ENCODE assay signal across 16 cellular contexts in genomic region chr13:44649118-44649455, GRCh38.
DNase-seq lines count a peak whose midpoint lies in the region; ATAC-seq, FAIRE-seq and TF ChIP-seq lines count a peak whose summit lies in the region.
"Had no signal": no experiment of that assay in that cellular context is flagged by ENCODE, and none has a peak within 500 bp of the region (broad histone marks: within the 10 kb centered on the region; RNA-seq: fewer than 3 reads in every experiment).

No MANE protein-coding gene starts in this region.

- H3K23ac ChIP-seq in mesenchymal stem cell (ENCODE audit: low read length in 2 of 2) = no peak overlapping the region

- H3K27ac ChIP-seq in mesenchymal stem cell (ENCODE audit: low read length, poor library complexity, severe bottlenecking) = no peak overlapping the region
- H3K27ac ChIP-seq: BLaER1 treated with 17β-estradiol and CSF1 and Interleukin-3, amounts not matched to agents 10 nM and 100 nM; breast epithelium; SJSA1 had no signal

- no peak for FAIRE-seq in H54 (lab: Jason Lieb, UNC)
- FAIRE-seq: frontal cortex had no signal

- H2BK120ac ChIP-seq in mesenchymal stem cell (ENCODE audit: low read depth, low read length) = no peak overlapping the region

- no peaks in the 10 kb centered on the region for H3K4me1 ChIP-seq in mesenchymal stem cell (ENCODE audit: control insufficient read depth, insufficient read depth, low read depth, low read length)
- H3K4me1 ChIP-seq: BLaER1 treated with 17β-estradiol and CSF1 and Interleukin-3, amounts not matched to agents 10 nM and 100 nM; breast epithelium had no signal

- H3K4me2 ChIP-seq in mesenchymal stem cell (ENCODE audit: low read length, poor library complexity, severe bottlenecking) = no peak overlapping the region
- H3K4me2 ChIP-seq: BLaER1 treated with 17β-estradiol and CSF1 and Interleukin-3, amounts not matched to agents 10 nM and 100 nM had no signal

- H3K27me3 ChIP-seq in mesenchymal stem cell (ENCODE audit: control insufficient read depth in 1 of 2, insufficient read depth in 1 of 2, low read length in 2 of 2) = no peaks in the 10 kb centered on the region
- H3K27me3 ChIP-seq: BLaER1 treated with 17β-estradiol and CSF1 and Interleukin-3, amounts not matched to agents 10 nM and 100 nM; breast epithelium; SJSA1 had no signal

- no peak overlapping the region for H2AK5ac ChIP-seq in mesenchymal stem cell (ENCODE audit: low read length, severe bottlenecking)

- no peak overlapping the region for H3K18ac ChIP-seq in mesenchymal stem cell (ENCODE audit: low read depth in 1 of 2, low read length in 2 of 2)

- no peaks in the 10 kb centered on the region for H3K9me3 ChIP-seq in mesenchymal stem cell (ENCODE audit: control insufficient read depth, low read length)
- H3K9me3 ChIP-seq: BLaER1 treated with 17β-estradiol and CSF1 and Interleukin-3, amounts not matched to agents 10 nM and 100 nM; breast epithelium; HAP-1; SJSA1 had no signal

- H3K14ac ChIP-seq in mesenchymal stem cell (ENCODE audit: low read length in 2 of 2) = no peak overlapping the region

- 23% methylated on average over 2 of the region's 3 CpGs for WGBS in mesenchymal stem cell

- H3K9ac ChIP-seq in mesenchymal stem cell (ENCODE audit: low read length) = peak overlapping the region; percentile 22
- H3K9ac ChIP-seq: BLaER1 treated with 17β-estradiol and CSF1 and Interleukin-3, amounts not matched to agents 10 nM and 100 nM had no signal

- no peak overlapping the region for H3K4ac ChIP-seq in mesenchymal stem cell (ENCODE audit: low read depth in 1 of 2, low read length in 2 of 2)

- in situ Hi-C loops in SK-MEL-5 (cut with HindIII; ENCODE audit: low pct_unique_long_range_greater_than_20kb, low sequenced_read_pairs) = no loop called here

- H4K91ac ChIP-seq in mesenchymal stem cell (ENCODE audit: low read length) = no peak overlapping the region

- no peaks in the 10 kb centered on the region for H3K36me3 ChIP-seq in mesenchymal stem cell (ENCODE audit: control insufficient read depth in 1 of 2, insufficient read depth in 2 of 2, low read depth in 1 of 2, low read length in 2 of 2)
- H3K36me3 ChIP-seq: BLaER1 treated with 17β-estradiol and CSF1 and Interleukin-3, amounts not matched to agents 10 nM and 100 nM; breast epithelium; HAP-1; SJSA1 had no signal

- H2BK12ac ChIP-seq in mesenchymal stem cell (ENCODE audit: low read length in 2 of 2) = no peak overlapping the region

- TF ChIP-seq POLR2A in H54 (IDR thresholded peaks at IDR 0.05; ENCODE audit: low read depth, low read length) = no peak

- no peak overlapping the region for H4K8ac ChIP-seq in mesenchymal stem cell (ENCODE audit: low read length)

- no peak overlapping the region for H2BK15ac ChIP-seq in mesenchymal stem cell (ENCODE audit: low read depth, poor library complexity, severe bottlenecking)

- no peak overlapping the region for H2BK5ac ChIP-seq in mesenchymal stem cell (ENCODE audit: low read depth, low read length, poor library complexity, severe bottlenecking)

- no peaks in the 10 kb centered on the region for H3K79me1 ChIP-seq in mesenchymal stem cell (replicated peaks; ENCODE audit: low read length, poor library complexity, severe bottlenecking)

- H3K4me3 ChIP-seq in mesenchymal stem cell (ENCODE audit: insufficient read depth in 1 of 2, low read depth in 1 of 2, low read length in 2 of 2) = no peak overlapping the region
- H3K4me3 ChIP-seq: BLaER1 treated with 17β-estradiol and CSF1 and Interleukin-3, amounts not matched to agents 10 nM and 100 nM; breast epithelium; HAP-1; SJSA1 had no signal

- no peak overlapping the region for H2AFZ ChIP-seq in mesenchymal stem cell (ENCODE audit: low read depth, low read length)

- DNase-seq in ELF-1 (ENCODE audit: low read depth, low spot score) = peak; percentile 52
- peak; percentile 23 for DNase-seq in SK-MEL-5 (ENCODE audit: low read depth, low spot score)
- no peak for DNase-seq in mesenchymal stem cell
- no peak for DNase-seq in H4 (ENCODE audit: low spot score)
- DNase-seq in H54 (ENCODE audit: insufficient read length, low spot score) = no peak
- DNase-seq in NCI-H226 = no peak
- DNase-seq: activated gamma-delta T cell treated with Interleukin-2 at 50 U/mL for 16 hours, MM.1S, NCI-H2081 treated with DMSO at 0.1 percent for 48 hours had no signal

- ATAC-seq in GM18909 (IDR thresholded peaks at IDR 0.05; ENCODE audit: poor library complexity, unreplicated experiment) (peak; percentile 61), esophagus mucosa (no peak)

Comparison
In these comparisons a context has a peak if more than half of its experiments do, and no peak if none do; other contexts are left out.
1. DNase-seq: peak in ELF-1 (single experiment) and SK-MEL-5 (single experiment); none in mesenchymal stem cell (single experiment), H4 (single experiment), H54 (single experiment) and NCI-H226 (single experiment).